10 cellular contexts compared by ENCODE assay signal in the genomic region with DNA sequence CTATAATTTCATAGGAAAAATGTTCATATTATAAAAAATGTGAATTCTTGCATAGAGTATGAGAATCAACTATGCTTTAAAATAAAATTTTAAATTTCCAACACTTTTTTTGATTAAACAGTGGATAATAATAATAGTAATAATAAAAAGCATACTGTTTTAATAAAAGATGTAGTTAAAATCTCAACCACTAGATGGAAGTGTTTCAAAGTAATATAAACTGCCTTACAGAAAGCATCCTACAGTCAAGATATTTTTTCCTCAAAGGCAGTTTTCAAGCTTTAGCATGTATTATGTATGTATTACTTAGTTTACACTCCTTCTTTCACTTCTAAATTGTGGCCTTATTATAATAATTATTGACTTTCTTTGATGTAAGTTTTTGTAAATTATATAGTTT.
DNase-seq lines count a peak whose midpoint lies in the region; ATAC-seq and TF ChIP-seq lines count a peak whose summit lies in the region.
"Had no signal": no experiment of that assay in that cellular context is flagged by ENCODE, and none has a peak within 500 bp of the region (broad histone marks: within the 10 kb centered on the region; RNA-seq: fewer than 3 reads in every experiment).

No MANE protein-coding gene starts in this region.

- H3K27me3 ChIP-seq in DND-41 (ENCODE audit: insufficient read depth, low read length, poor library complexity) (no peaks in the 10 kb centered on the region), kidney epithelial cell (ENCODE audit: control insufficient read depth, insufficient read depth, low read length) (no peaks in the 10 kb centered on the region), right atrium auricular region (no peaks in the 10 kb centered on the region), prostate gland (replicated peaks; ENCODE audit: insufficient read depth) (no peaks in the 10 kb centered on the region)

- intact Hi-C loops in prostate gland (cut with DNase I) = no loop called here

- DNase-seq in DND-41 (no peak), SK-N-DZ (ENCODE audit: low spot score) (peak; percentile 36), kidney epithelial cell (ENCODE audit: low read depth) (no peak), hippocampal formation (lab: John Stamatoyannopoulos, UW) (no peak), right atrium auricular region (ENCODE audit: low spot score) (no peak), prostate gland (ENCODE audit: low spot score) (no peak)
- no peak for DNase-seq in activated CD4-positive, alpha-beta T cell treated with anti-CD3 and anti-CD28 coated beads, Interleukin-2, amount 50 U/mL, for 4 hours
- DNase-seq: activated CD4-positive, alpha-beta T cell treated with anti-CD3 and anti-CD28 coated beads, Interleukin-2, amount 10 ng/mL, durations not matched to agents 7 days and 5 days; islet precursor cell had no signal

- H3K9me3 ChIP-seq in DND-41 (ENCODE audit: insufficient read depth, low read length, severe bottlenecking) (no peaks in the 10 kb centered on the region), right atrium auricular region (no peaks in the 10 kb centered on the region), prostate gland (no peaks in the 10 kb centered on the region)

- no peak overlapping the region for H3K4me2 ChIP-seq in DND-41 (ENCODE audit: insufficient read depth, low read length)

- H3K36me3 ChIP-seq in DND-41 (ENCODE audit: insufficient read depth, low read length) = no peaks in the 10 kb centered on the region
- H3K36me3 ChIP-seq in kidney epithelial cell (ENCODE audit: control insufficient read depth, insufficient read depth, low read length) = no peaks in the 10 kb centered on the region
- no peaks in the 10 kb centered on the region for H3K36me3 ChIP-seq in right atrium auricular region
- no peaks in the 10 kb centered on the region for H3K36me3 ChIP-seq in prostate gland

- no peak overlapping the region for H2AFZ ChIP-seq in DND-41 (ENCODE audit: low read depth, low read length)

- H3K4me1 ChIP-seq in DND-41 (ENCODE audit: insufficient read depth, low read length) (no peaks in the 10 kb centered on the region), right atrium auricular region (no peaks in the 10 kb centered on the region), prostate gland (replicated peaks) (no peaks in the 10 kb centered on the region)

- no peak for ATAC-seq in DND-41 (ENCODE audit: insufficient read depth, low read depth)
- peak; percentile 36 for ATAC-seq in HG02798 (IDR thresholded peaks at IDR 0.05; ENCODE audit: poor library complexity, unreplicated experiment)

- H3K9ac ChIP-seq in DND-41 (ENCODE audit: low read depth, low read length) = no peak overlapping the region

- H3K4me3 ChIP-seq in DND-41 (ENCODE audit: low read depth in 1 of 2, low read length in 2 of 2) = no peak overlapping the region
- H3K4me3 ChIP-seq in kidney epithelial cell (ENCODE audit: low read depth, low read length) = no peak overlapping the region
- no peak overlapping the region for H3K4me3 ChIP-seq in right atrium auricular region
- H3K4me3 ChIP-seq in prostate gland = no peak overlapping the region

- peak; percentile 39 for TF ChIP-seq CTCF in DND-41 (IDR thresholded peaks at IDR 0.05; ENCODE audit: borderline replicate concordance, extremely low read depth, low read length, poor library complexity, severe bottlenecking)
- peak; percentile 19 for TF ChIP-seq CTCF in kidney epithelial cell (IDR thresholded peaks at IDR 0.05; ENCODE audit: insufficient read depth, low read length, poor library complexity, severe bottlenecking)
- peak in 1 of 2 donors; percentile 58 for TF ChIP-seq CTCF in right atrium auricular region (IDR thresholded peaks at IDR 0.05)
- TF ChIP-seq CTCF in prostate gland (IDR thresholded peaks at IDR 0.05) = peak in 2 of 4 experiments; percentile 28 to 41

- no peaks in the 10 kb centered on the region for H3K79me2 ChIP-seq in DND-41 (ENCODE audit: insufficient read depth, low read length)

- no peak for TF ChIP-seq POLR2A in prostate gland (IDR thresholded peaks at IDR 0.05)

- H4K20me1 ChIP-seq in DND-41 (ENCODE audit: insufficient read depth, low read length) = no peaks in the 10 kb centered on the region

- H3K27ac ChIP-seq in DND-41 (ENCODE audit: low read length) = no peak overlapping the region
- no peak overlapping the region for H3K27ac ChIP-seq in right atrium auricular region
- no peak overlapping the region for H3K27ac ChIP-seq in prostate gland
